In genomic region chrX:42530027-42530426, GRCh38 we compare ENCODE assay signal across 15 cellular contexts.
A peak's percentile ranks its signal among the peaks of the same experiment; 100 is the strongest.
DNase-seq lines count a peak whose midpoint lies in the region; ATAC-seq and TF ChIP-seq lines count a peak whose summit lies in the region.
"Had no signal": no experiment of that assay in that cellular context is flagged by ENCODE, and none has a peak within 500 bp of the region (broad histone marks: within the 10 kb centered on the region; RNA-seq: fewer than 3 reads in every experiment).

No MANE protein-coding gene starts in this region.

- TF ChIP-seq CTCF in AG10803 (conservative IDR thresholded peaks at IDR 0.05; ENCODE audit: low read length) (peak; percentile 54), astrocyte of the spinal cord (IDR thresholded peaks at IDR 0.05; ENCODE audit: low read depth, low read length) (peak; percentile 24)

- H3K4me3 ChIP-seq in AG10803 (ENCODE audit: low read length): no peak overlapping the region
- H3K4me3 ChIP-seq in astrocyte of the spinal cord (ENCODE audit: low read depth, low read length): no peak overlapping the region
- H3K4me3 ChIP-seq: BLaER1 treated with 17β-estradiol and CSF1 and Interleukin-3, amounts not matched to agents 10 nM and 100 nM; tibial nerve had no signal

- in situ Hi-C loops in astrocyte of the spinal cord (cut with HindIII; ENCODE audit: low sequenced_read_pairs): no loop called here

- ATAC-seq in HG03280 (IDR thresholded peaks at IDR 0.05; ENCODE audit: unreplicated experiment): no peak
- ATAC-seq: sciatic nerve, T-cell had no signal

- DNase-seq in AG10803 (ENCODE audit: low read depth) (peak; percentile 79), HPDE6-E6E7 (ENCODE audit: extremely low spot score) (peak; percentile 9), astrocyte of the spinal cord (ENCODE audit: low read depth, low spot score) (peak; percentile 70), iPS-NIHi7 (ENCODE audit: extremely low spot score) (peak; percentile 11), NCI-H187 (lab: John Stamatoyannopoulos, UW) (no peak), NCI-H774 (lab: John Stamatoyannopoulos, UW) (no peak)
- no peak for DNase-seq in activated CD4-positive, alpha-beta T cell treated with anti-CD3 and anti-CD28 coated beads for 48 hours
- DNase-seq: activated CD4-positive, alpha-beta T cell treated with anti-CD3 and anti-CD28 coated beads, Interleukin-2, amount 10 ng/mL, durations not matched to agents 7 days and 5 days; activated gamma-delta T cell treated with Interleukin-2 at 50 U/mL for 16 hours; dermis blood vessel endothelial cell; T-cell had no signal

Comparison
In these comparisons a context has a peak if more than half of its experiments do, and no peak if none do; other contexts are left out.
1. DNase-seq: peak in AG10803 (single experiment), HPDE6-E6E7 (single experiment), astrocyte of the spinal cord (single experiment) and iPS-NIHi7 (single experiment); none in NCI-H187 (0 of 2), NCI-H774 (single experiment) and activated CD4-positive, alpha-beta T cell treated with anti-CD3 and anti-CD28 coated beads for 48 hours (single experiment).